Comparison of ENCODE assay signal across 13 cellular contexts in genomic region chr3:194571491-194571941, GRCh38.
DNase-seq lines count a peak whose midpoint lies in the region; ATAC-seq and TF ChIP-seq lines count a peak whose summit lies in the region.
"Had no signal": no experiment of that assay in that cellular context is flagged by ENCODE, and none has a peak within 500 bp of the region (broad histone marks: within the 10 kb centered on the region; RNA-seq: fewer than 3 reads in every experiment).

No MANE protein-coding gene starts in this region.

- DNase-seq in AG04450 (ENCODE audit: low read depth, low spot score) = no peak
- peak in 1 of 2 donors; percentile 25 for DNase-seq in fibroblast of lung (ENCODE audit: low read depth in 2 of 2)
- DNase-seq in osteocyte (ENCODE audit: extremely low spot score, unreplicated experiment) = no peak
- DNase-seq in esophagus squamous epithelium (lab: John Stamatoyannopoulos, UW) = no peak
- DNase-seq in HCEC 1CT = no peak
- DNase-seq in A172 (ENCODE audit: low spot score) = no peak
- DNase-seq: activated T-cell treated with anti-CD3 and anti-CD28 coated beads, Interleukin-2, amount 50 U/mL, for 48 hours; DND-41; natural killer cell; T-helper 1 cell had no signal

- H3K36me3 Mint-ChIP-seq in osteocyte (ENCODE audit: unreplicated experiment) = no peaks in the 10 kb centered on the region
- H3K36me3 Mint-ChIP-seq: natural killer cell had no signal

- no peak overlapping the region for H2AFZ ChIP-seq in OCI-LY3 (ENCODE audit: low read depth, low read length)
- H2AFZ ChIP-seq in fibroblast of lung (ENCODE audit: low read length) = no peak overlapping the region

- H3K4me2 ChIP-seq in OCI-LY3 (ENCODE audit: low read length) (peak overlapping the region; percentile 15), fibroblast of lung (ENCODE audit: extremely low read depth, insufficient read depth, low read length) (no peak overlapping the region)

- H3K4me3 Mint-ChIP-seq in osteocyte (ENCODE audit: unreplicated experiment) = no peak overlapping the region
- H3K4me3 Mint-ChIP-seq: natural killer cell had no signal

- H3K4me3 ChIP-seq in AG04450 (ENCODE audit: low read depth, low read length) (no peak overlapping the region), OCI-LY3 (ENCODE audit: low read length) (no peak overlapping the region), fibroblast of lung (replicated peaks in 1 of 4; ENCODE audit: control extremely low read depth in 1 of 4, insufficient read depth in 1 of 4, low read depth in 3 of 4, low read length in 4 of 4) (no peak overlapping the region), esophagus squamous epithelium (no peak overlapping the region), gastroesophageal sphincter (no peak overlapping the region)
- H3K4me3 ChIP-seq: upper lobe of right lung had no signal

- peaks cover 37% of the 10 kb centered on the region for H3K4me1 Mint-ChIP-seq in osteocyte (ENCODE audit: unreplicated experiment)
- H3K4me1 Mint-ChIP-seq: natural killer cell had no signal

- H3K27ac ChIP-seq in AG04450 (ENCODE audit: low read depth, low read length) (peak overlapping the region; percentile 71), OCI-LY3 (ENCODE audit: low read length) (no peak overlapping the region), fibroblast of lung (ENCODE audit: insufficient read depth, low read length) (peak overlapping the region; percentile 65), esophagus squamous epithelium (peak overlapping the region in 2 of 4 donors; percentile 57 to 59), gastroesophageal sphincter (peak overlapping the region in 2 of 4 donors; percentile 25 to 60)

- TF ChIP-seq POLR2A in esophagus squamous epithelium (IDR thresholded peaks at IDR 0.05) (no peak), gastroesophageal sphincter (IDR thresholded peaks at IDR 0.05) (no peak)

- no peaks in the 10 kb centered on the region for H3K27me3 ChIP-seq in AG04450 (ENCODE audit: control insufficient read depth, insufficient read depth, low read length)
- H3K27me3 ChIP-seq in OCI-LY3 (ENCODE audit: low read depth, low read length) = peaks cover 13% of the 10 kb centered on the region
- no peaks in the 10 kb centered on the region for H3K27me3 ChIP-seq in fibroblast of lung (ENCODE audit: control insufficient read depth, insufficient read depth, low read length)
- H3K27me3 ChIP-seq in esophagus squamous epithelium = peaks cover 0 to 23% (median 0%) of the 10 kb centered on the region in 4 donors
- H3K27me3 ChIP-seq in gastroesophageal sphincter = peaks cover 9% of the 10 kb centered on the region
- H3K27me3 ChIP-seq: upper lobe of right lung had no signal

- intact Hi-C loops in esophagus squamous epithelium (cut with DNase I) = no loop called here

- no peaks in the 10 kb centered on the region for H3K27me3 Mint-ChIP-seq in osteocyte (ENCODE audit: unreplicated experiment)

- no peak for ATAC-seq in gastroesophageal sphincter
- ATAC-seq: natural killer cell had no signal

- H3K4me1 ChIP-seq in OCI-LY3 (ENCODE audit: low read length) (peaks cover 15% of the 10 kb centered on the region), fibroblast of lung (ENCODE audit: control insufficient read depth, extremely low read depth, insufficient read depth, low read length) (peaks cover 25% of the 10 kb centered on the region), esophagus squamous epithelium (peaks cover 12 to 47% (median 17%) of the 10 kb centered on the region in 3 donors), gastroesophageal sphincter (peaks cover 0 to 11% (median 5%) of the 10 kb centered on the region in 3 donors)

- H3K9me3 Mint-ChIP-seq in osteocyte (ENCODE audit: unreplicated experiment) = no peaks in the 10 kb centered on the region
- H3K9me3 Mint-ChIP-seq: natural killer cell had no signal

- no peak for TF ChIP-seq EP300 in gastroesophageal sphincter (IDR thresholded peaks at IDR 0.05)

- POLR2A ChIA-PET in AG04450 (lab: Yijun Ruan, JAX) = interaction anchor here (1.0 to 1.3 kb wide), 4 partner anchors 12 to 22 kb away, joined by 3 to 4 read pairs (median 3); no protein-coding TSS in a partner anchor

- H3K9ac ChIP-seq in OCI-LY3 (ENCODE audit: low read length) (no peak overlapping the region), fibroblast of lung (ENCODE audit: insufficient read depth, low read length) (no peak overlapping the region)

- H3K36me3 ChIP-seq in OCI-LY3 (replicated peaks; ENCODE audit: low read depth, low read length) (no peaks in the 10 kb centered on the region), fibroblast of lung (ENCODE audit: control insufficient read depth, insufficient read depth, low read length) (no peaks in the 10 kb centered on the region), esophagus squamous epithelium (no peaks in the 10 kb centered on the region), gastroesophageal sphincter (no peaks in the 10 kb centered on the region)
- H3K36me3 ChIP-seq: upper lobe of right lung had no signal

- CTCF ChIA-PET in AG04450 (lab: Charles Lee) = interaction anchor here (0.7 to 1.0 kb wide), 2 partner anchors 23 to 99 kb away, joined by 3 read pairs; no protein-coding TSS in a partner anchor

- no peaks in the 10 kb centered on the region for H3K79me2 ChIP-seq in OCI-LY3 (ENCODE audit: low read length)
- no peaks in the 10 kb centered on the region for H3K79me2 ChIP-seq in fibroblast of lung (ENCODE audit: control insufficient read depth, insufficient read depth, low read length)

- 76 to 81% methylated on average over 10 to 12 of the region's 12 CpGs for WGBS in esophagus squamous epithelium, 2 donors
- 53 to 78% methylated on average over 6 of the region's 12 CpGs for WGBS in gastroesophageal sphincter (ENCODE audit: low coverage in 1 of 2), 2 donors

- peak overlapping the region; percentile 85 for H3K27ac Mint-ChIP-seq in osteocyte (ENCODE audit: unreplicated experiment)
- H3K27ac Mint-ChIP-seq: natural killer cell had no signal

- no peak for TF ChIP-seq CTCF in AG04450 (IDR thresholded peaks at IDR 0.05; ENCODE audit: low read depth, low read length)
- no peak for TF ChIP-seq CTCF in OCI-LY3 (IDR thresholded peaks at IDR 0.05; ENCODE audit: low read depth, low read length)
- TF ChIP-seq CTCF in fibroblast of lung (conservative IDR thresholded peaks at IDR 0.05 in 1 of 2, IDR thresholded peaks at IDR 0.05 in 1 of 2; ENCODE audit: low read depth in 1 of 2, low read length in 2 of 2) = no peak
- TF ChIP-seq CTCF in osteocyte (IDR thresholded peaks at IDR 0.05) = no peak
- TF ChIP-seq CTCF in esophagus squamous epithelium (IDR thresholded peaks at IDR 0.05) = no peak
- TF ChIP-seq CTCF in gastroesophageal sphincter (IDR thresholded peaks at IDR 0.05) = no peak

- H4K20me1 ChIP-seq in OCI-LY3 (ENCODE audit: insufficient read depth, low read length) (no peaks in the 10 kb centered on the region), fibroblast of lung (ENCODE audit: control insufficient read depth, extremely low read depth, insufficient read depth, low read length) (no peaks in the 10 kb centered on the region)

- H3K9me3 ChIP-seq in AG04450 (ENCODE audit: control insufficient read depth, insufficient read depth, low read length) (peaks cover 6% of the 10 kb centered on the region; the same call in 1 of the 2 replicates), OCI-LY3 (ENCODE audit: insufficient read depth, low read length) (no peaks in the 10 kb centered on the region), fibroblast of lung (ENCODE audit: control insufficient read depth, insufficient read depth, low read depth, low read length) (no peaks in the 10 kb centered on the region), esophagus squamous epithelium (no peaks in the 10 kb centered on the region), gastroesophageal sphincter (no peaks in the 10 kb centered on the region)
- H3K9me3 ChIP-seq: upper lobe of right lung had no signal
